Comparison of ENCODE assay signal across 10 cellular contexts in genomic region chr13:101634142-101634541, GRCh38.
"Had no signal": no experiment of that assay in that cellular context is flagged by ENCODE, and none has a peak within 500 bp of the region (broad histone marks: within the 10 kb centered on the region; RNA-seq: fewer than 3 reads in every experiment).

No MANE protein-coding gene starts in this region.

- H2AFZ ChIP-seq: GM23338 had no signal

- H3K27ac Mint-ChIP-seq: GM23338, HFFc6 had no signal

- H3K9me3 ChIP-seq: HAP-1 had no signal

- ATAC-seq: GM23338, HCT116, K562 had no signal

- H3K4me2 ChIP-seq: GM23338 had no signal

- H3K4me3 Mint-ChIP-seq: GM23338, HFFc6 had no signal

- H3K4me3 ChIP-seq: GM23338, HAP-1, K562 had no signal

- DNase-seq: H7, HFFc6, IMR-90, KG1 had no signal

- FAIRE-seq: H1, K562 had no signal

- H3K36me3 ChIP-seq: HAP-1 had no signal

- H3K9me3 Mint-ChIP-seq: GM23338, HFFc6 had no signal

- H3K27ac ChIP-seq: HL-60 had no signal
